In the genomic region with DNA sequence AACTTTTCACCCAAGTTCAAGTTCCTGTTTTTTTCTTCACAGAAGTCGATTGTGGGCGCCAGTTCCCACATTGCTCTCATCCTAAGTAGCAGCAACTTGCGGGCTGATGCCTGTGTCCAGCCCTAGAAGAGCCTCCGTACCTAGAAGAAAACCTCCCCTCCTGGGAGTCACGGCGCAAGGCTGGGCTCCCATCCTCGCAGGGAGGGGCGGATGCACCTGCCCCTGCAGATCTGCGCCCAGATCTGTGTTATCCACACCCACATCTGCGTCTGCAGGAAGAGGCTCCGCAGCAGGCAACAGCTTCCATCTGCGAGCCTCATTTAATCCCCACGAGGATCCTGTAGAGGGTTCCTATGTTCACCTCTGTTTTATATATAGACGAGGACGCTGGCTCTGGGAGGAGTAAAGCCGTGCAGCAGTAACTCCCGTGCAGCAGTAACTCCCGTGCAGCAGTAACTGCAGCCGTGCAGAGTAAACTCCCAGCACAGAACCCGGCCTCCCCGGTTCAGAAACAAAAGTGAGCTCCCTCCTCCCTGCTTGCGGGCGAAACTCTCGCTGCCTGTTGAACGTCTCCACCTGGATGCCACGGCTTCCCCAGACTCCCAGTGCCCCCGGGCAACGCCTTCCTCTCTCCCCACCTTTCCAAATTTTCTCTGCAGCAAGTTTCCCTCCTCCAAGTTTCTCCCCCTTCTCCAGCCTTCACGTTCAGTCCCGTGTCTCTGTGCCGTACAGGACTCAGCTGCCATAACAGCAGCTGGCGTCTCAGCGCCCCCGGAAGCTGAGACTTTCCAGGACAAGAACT, we compare ENCODE assay signal across 8 cellular contexts. TPM values are rescaled to one million over a fixed set of nuclear protein-coding genes. Genes with fewer than 3 reads are reported as not detected.
DNase-seq lines count a peak whose midpoint lies in the region; ATAC-seq, FAIRE-seq and TF ChIP-seq lines count a peak whose summit lies in the region.

No MANE protein-coding gene starts in this region.

- intact Hi-C loops in activated B cell treated with CpG ODN at 0.5 μM for 24 hours (cut with micrococcal nuclease) (loop anchor here (1.0 to 2.0 kb wide), 4 partner anchors 10 to 121 kb away; a partner anchor contains a TSS), endothelial cell of umbilical vein (cut with micrococcal nuclease) (no loop called here), gastrocnemius medialis (cut with DNase I; ENCODE audit: low total_unique reads) (no loop called here)

- H3K4me3 Mint-ChIP-seq in activated B cell treated with CpG ODN at 0.5 μM for 24 hours: peak overlapping the region; percentile 85

- H3K27ac ChIP-seq in endothelial cell of umbilical vein (ENCODE audit: insufficient read depth, low read depth, low read length): no peak overlapping the region
- no peak overlapping the region for H3K27ac ChIP-seq in gastrocnemius medialis

- no peaks in the 10 kb centered on the region for H3K9me1 ChIP-seq in endothelial cell of umbilical vein (replicated peaks; ENCODE audit: control insufficient read depth, extremely low read depth, insufficient read depth, low read length)

- peak overlapping the region; percentile 85 for H2AFZ ChIP-seq in endothelial cell of umbilical vein (ENCODE audit: low read depth, low read length)

- in situ Hi-C loops in gastrocnemius medialis (cut with MboI; ENCODE audit: low sequenced_read_pairs in 4 of 4): no loop called here

- peak overlapping the region; percentile 28 for H3K4me2 ChIP-seq in endothelial cell of umbilical vein (ENCODE audit: insufficient read depth, low read length)

- POLR2A ChIA-PET in activated B cell treated with CpG ODN at 0.5 μM for 24 hours (lab: Charles Lee): interaction anchor here (0.5 to 1.9 kb wide), 10 partner anchors 9 to 60 kb away, joined by 3 to 18 read pairs (median 8); a partner anchor contains a TSS
- POLR2A ChIA-PET in endothelial cell of umbilical vein (lab: Charles Lee): no interaction called here

- H3K27me3 Mint-ChIP-seq in activated B cell treated with CpG ODN at 0.5 μM for 24 hours: no peaks in the 10 kb centered on the region

- no TSS peak for BruUV-seq in endothelial cell of umbilical vein (replicated peaks; lab: Mats Ljungman, UMichigan)

- H3K4me1 Mint-ChIP-seq in activated B cell treated with CpG ODN at 0.5 μM for 24 hours: peaks cover 52% of the 10 kb centered on the region

- no peaks in the 10 kb centered on the region for H3K9me3 Mint-ChIP-seq in activated B cell treated with CpG ODN at 0.5 μM for 24 hours

- H3K9ac ChIP-seq in endothelial cell of umbilical vein (replicated peaks; ENCODE audit: extremely low read depth, insufficient read depth, low read length): no peak overlapping the region

- no peaks in the 10 kb centered on the region for H4K20me1 ChIP-seq in endothelial cell of umbilical vein (replicated peaks; ENCODE audit: control insufficient read depth, extremely low read depth, insufficient read depth, low read length)

- no peak for FAIRE-seq in endothelial cell of umbilical vein (lab: Jason Lieb, UNC)

- CTCF ChIA-PET in activated B cell treated with CpG ODN at 0.5 μM for 24 hours (lab: Charles Lee) (interaction anchor here (0.9 to 5.5 kb wide), 12 partner anchors 9 to 199 kb away, joined by 3 to 80 read pairs (median 6); a partner anchor contains a TSS), endothelial cell of umbilical vein (lab: Charles Lee) (interaction anchor here (1.0 to 1.6 kb wide), 4 partner anchors 35 to 122 kb away, joined by 3 to 8 read pairs (median 4); no protein-coding TSS in a partner anchor)

- H3K79me2 ChIP-seq in endothelial cell of umbilical vein (ENCODE audit: control insufficient read depth, insufficient read depth, low read length): no peaks in the 10 kb centered on the region

- H3K27ac Mint-ChIP-seq in activated B cell treated with CpG ODN at 0.5 μM for 24 hours: peak overlapping the region; percentile 87

- H3K36me3 ChIP-seq in endothelial cell of umbilical vein (ENCODE audit: control insufficient read depth in 2 of 2, extremely low read depth in 1 of 2, insufficient read depth in 2 of 2, low read length in 2 of 2) (no peaks in the 10 kb centered on the region), gastrocnemius medialis (no peaks in the 10 kb centered on the region)

- ATAC-seq in HG02610 (IDR thresholded peaks at IDR 0.05; ENCODE audit: unreplicated experiment) (peak; percentile 59), activated B cell treated with CpG ODN at 0.5 μM for 24 hours (ENCODE audit: low read depth) (peak; percentile 67), gastrocnemius medialis (no peak), omental fat pad (ENCODE audit: low FRiP score) (no peak), GM18498 (IDR thresholded peaks at IDR 0.05; ENCODE audit: unreplicated experiment) (no peak)

- H3K9me3 ChIP-seq in endothelial cell of umbilical vein (replicated peaks; ENCODE audit: control insufficient read depth, insufficient read depth, low read length) (no peaks in the 10 kb centered on the region), gastrocnemius medialis (no peaks in the 10 kb centered on the region)

- TF ChIP-seq POLR2A in endothelial cell of umbilical vein (IDR thresholded peaks at IDR 0.05; ENCODE audit: low read depth, low read length): no peak
- no peak for TF ChIP-seq POLR2A in gastrocnemius medialis (IDR thresholded peaks at IDR 0.05)

- H3K4me1 ChIP-seq in endothelial cell of umbilical vein (ENCODE audit: control insufficient read depth, extremely low read depth, insufficient read depth, low read length): peaks cover 19% of the 10 kb centered on the region
- H3K4me1 ChIP-seq in gastrocnemius medialis: no peaks in the 10 kb centered on the region

- TF ChIP-seq CTCF in activated B cell treated with CpG ODN at 0.5 μM for 24 hours (IDR thresholded peaks at IDR 0.05) (no peak), endothelial cell of umbilical vein (IDR thresholded peaks at IDR 0.05; ENCODE audit: extremely low read depth in 1 of 2, insufficient read depth in 1 of 2, low read depth in 1 of 2, low read length in 2 of 2) (no peak), gastrocnemius medialis (IDR thresholded peaks at IDR 0.05 in 4 of 5, conservative IDR thresholded peaks at IDR 0.05 in 1 of 5) (no peak), omental fat pad (IDR thresholded peaks at IDR 0.05) (no peak)

- H3K36me3 Mint-ChIP-seq in activated B cell treated with CpG ODN at 0.5 μM for 24 hours (ENCODE audit: low read depth): no peaks in the 10 kb centered on the region

- H3K4me3 ChIP-seq in endothelial cell of umbilical vein (replicated peaks in 1 of 3; ENCODE audit: insufficient read depth in 1 of 3, low read depth in 1 of 3, low read length in 3 of 3): peak overlapping the region in 1 of 3 experiments; percentile 31
- peak overlapping the region in 3 of 4 donors; percentile 10 to 31 (median 17) for H3K4me3 ChIP-seq in gastrocnemius medialis

- peaks cover 1 to 4% of the 10 kb centered on the region in 2 experiments for H3K27me3 ChIP-seq in endothelial cell of umbilical vein (ENCODE audit: control insufficient read depth in 2 of 2, insufficient read depth in 2 of 2, low read length in 2 of 2)
- peaks cover 3 to 7% (median 6%) of the 10 kb centered on the region in 3 donors for H3K27me3 ChIP-seq in gastrocnemius medialis

- DNase-seq in AML-193 (lab: John Stamatoyannopoulos, UW) (peak; percentile 58 to 68), activated B cell treated with CpG ODN at 0.5 μM for 24 hours (no peak), endothelial cell of umbilical vein (ENCODE audit: low read depth, low spot score) (peak; percentile 26), gastrocnemius medialis (no peak), omental fat pad (ENCODE audit: low spot score) (no peak), NCI-H1048 (lab: John Stamatoyannopoulos, UW) (no peak)

- dilution Hi-C loops in endothelial cell of umbilical vein (cut with MboI; ENCODE audit: extremely low pct_ligation_motif_present, low sequenced_read_pairs): no loop called here

TF ChIP-seq in endothelial cell of umbilical vein, 7 proteins besides CTCF, POLR2A, EP300 and RAD21 (continues in another document):
- peak; percentile 51 for TF ChIP-seq GATA2 (IDR thresholded peaks at IDR 0.05; ENCODE audit: insufficient read depth, insufficient read length, low read depth, low read length)

RNA-seq across cellular contexts. Expression of a gene that starts 23.5 kb away (rescaled TPM):
- 30.5 and 31.0 TPM in 2 replicates for total RNA-seq in activated B cell treated with CpG ODN at 0.5 μM for 24 hours
- not detected in 2 replicates for total RNA-seq in endothelial cell of umbilical vein
- polyA plus RNA-seq in endothelial cell of umbilical vein: not detected in 2 replicates
- not detected in 2 replicates for polyA plus RNA-seq in endothelial cell of umbilical vein (2011; cell fraction: cytosol; rRNA removed)
- not detected in 2 replicates for polyA plus RNA-seq in endothelial cell of umbilical vein (2011; cell fraction: nucleus; rRNA removed)
- polyA plus RNA-seq in endothelial cell of umbilical vein (2012): not detected in 2 replicates
- polyA minus RNA-seq in endothelial cell of umbilical vein: not detected in 2 replicates
- polyA minus RNA-seq in endothelial cell of umbilical vein (2011; cell fraction: cytosol; rRNA and poly(A)+ RNA removed): not detected
- polyA minus RNA-seq in endothelial cell of umbilical vein (2011; cell fraction: nucleus; rRNA and poly(A)+ RNA removed): not detected in 2 replicates
- 1 to 10 TPM in 3 of 4 donors, under 1 TPM in 1; 0.12 to 3.5 (median 2.9) TPM for total RNA-seq in gastrocnemius medialis
- total RNA-seq in omental fat pad: 10 to 100 TPM; 24.3 to 82.5 (median 37.0) TPM

RNA-seq across cellular contexts. Expression of a gene that starts 27.1 kb away (rescaled TPM):
- total RNA-seq in activated B cell treated with CpG ODN at 0.5 μM for 24 hours: not detected in 2 replicates
- total RNA-seq in endothelial cell of umbilical vein: not detected in 2 replicates
- not detected in 2 replicates for polyA plus RNA-seq in endothelial cell of umbilical vein
- polyA plus RNA-seq in endothelial cell of umbilical vein (2011; cell fraction: cytosol; rRNA removed): not detected in 2 replicates
- polyA plus RNA-seq in endothelial cell of umbilical vein (2011; cell fraction: nucleus; rRNA removed): not detected in 2 replicates
- polyA plus RNA-seq in endothelial cell of umbilical vein (2012): 0.16 and 0.41 TPM in 2 replicates
- polyA minus RNA-seq in endothelial cell of umbilical vein: not detected in 2 replicates
- polyA minus RNA-seq in endothelial cell of umbilical vein (2011; cell fraction: cytosol; rRNA and poly(A)+ RNA removed): not detected
- not detected in 2 replicates for polyA minus RNA-seq in endothelial cell of umbilical vein (2011; cell fraction: nucleus; rRNA and poly(A)+ RNA removed)
- under 1 TPM in 1 of 4 donors, not detected in 3; 0.41 TPM for total RNA-seq in gastrocnemius medialis
- under 1 TPM in 2 of 4 donors, not detected in 2; 0.28 to 0.84 TPM for total RNA-seq in omental fat pad

RNA-seq across cellular contexts. Expression of a gene that starts 49.2 kb away (rescaled TPM):
- total RNA-seq in activated B cell treated with CpG ODN at 0.5 μM for 24 hours (26.3 and 26.6 TPM in 2 replicates), endothelial cell of umbilical vein (not detected in 2 replicates), gastrocnemius medialis (not detected), omental fat pad (under 1 TPM in 1 of 4 donors, not detected in 3; 0.56 TPM)
- not detected in 2 replicates for polyA plus RNA-seq in endothelial cell of umbilical vein
- not detected in 2 replicates for polyA plus RNA-seq in endothelial cell of umbilical vein (2011; cell fraction: cytosol; rRNA removed)
- not detected in 2 replicates for polyA plus RNA-seq in endothelial cell of umbilical vein (2011; cell fraction: nucleus; rRNA removed)
- not detected in 2 replicates for polyA plus RNA-seq in endothelial cell of umbilical vein (2012)
- not detected in 2 replicates for polyA minus RNA-seq in endothelial cell of umbilical vein
- polyA minus RNA-seq in endothelial cell of umbilical vein (2011; cell fraction: cytosol; rRNA and poly(A)+ RNA removed): not detected
- polyA minus RNA-seq in endothelial cell of umbilical vein (2011; cell fraction: nucleus; rRNA and poly(A)+ RNA removed): not detected in 2 replicates

Comparison
In these comparisons a context has a peak if more than half of its experiments do, and no peak if none do; other contexts are left out.
1. DNase-seq: peak in AML-193 (2 of 2) and endothelial cell of umbilical vein (single experiment); none in activated B cell treated with CpG ODN at 0.5 μM for 24 hours (single experiment), gastrocnemius medialis (0 of 2), omental fat pad (single experiment) and NCI-H1048 (single experiment).
2. ATAC-seq: peak in HG02610 (single experiment) and activated B cell treated with CpG ODN at 0.5 μM for 24 hours (single experiment); none in gastrocnemius medialis (0 of 2), omental fat pad (single experiment) and GM18498 (single experiment).
3. RNA of a gene that starts 49.2 kb away (total RNA-seq): 26.3 to 26.6 TPM in activated B cell treated with CpG ODN at 0.5 μM for 24 hours; 0.56 TPM in omental fat pad, not detected in endothelial cell of umbilical vein and not detected in gastrocnemius medialis; every median in the first group is over 10 times any median in the second.